Comparison of ENCODE assay signal across 8 cellular contexts in genomic region chr12:51025182-51025747, GRCh38. TPM values are rescaled to one million over a fixed set of nuclear protein-coding genes. Genes with fewer than 3 reads are reported as not detected.
DNase-seq lines count a peak whose midpoint lies in the region; ATAC-seq, FAIRE-seq and TF ChIP-seq lines count a peak whose summit lies in the region.

No MANE protein-coding gene starts in this region.

- peak overlapping the region; percentile 93 for H3K27ac Mint-ChIP-seq in endodermal cell

- no peak for DNase-seq in GM12864 (ENCODE audit: low read depth)
- no peak for DNase-seq in endodermal cell
- no peak for DNase-seq in pancreas
- DNase-seq in NCI-H128 (lab: John Stamatoyannopoulos, UW; ENCODE audit: unreplicated experiment) = no peak
- DNase-seq in midbrain (lab: John Stamatoyannopoulos, UW) = no peak
- no peak for DNase-seq in NCI-H146 (lab: John Stamatoyannopoulos, UW)

- peak overlapping the region; percentile 20; the same call in 1 of the 2 replicates for H2AFZ ChIP-seq in OCI-LY3 (ENCODE audit: low read depth, low read length)

- whole genome bisulfite sequencing in endodermal cell (ENCODE audit: insufficient coverage in 1 of 2, insufficient read length in 1 of 2), 2 experiments = 6 to 21% methylated on average over 2 to 5 of the region's 5 CpGs
- 3 to 6% methylated on average over 5 of the region's 5 CpGs for WGBS in pancreas, 2 donors

- intact Hi-C loops in pancreas (cut with DNase I) = no loop called here

- H3K9me3 ChIP-seq in OCI-LY3 (ENCODE audit: insufficient read depth, low read length) (no peaks in the 10 kb centered on the region), endodermal cell (ENCODE audit: control insufficient read depth, low read length) (no peaks in the 10 kb centered on the region), pancreas (no peaks in the 10 kb centered on the region)

- H3K27me3 Mint-ChIP-seq in endodermal cell (ENCODE audit: insufficient read depth) = no peaks in the 10 kb centered on the region

- peaks cover 4% of the 10 kb centered on the region for H3K36me3 ChIP-seq in OCI-LY3 (replicated peaks; ENCODE audit: low read depth, low read length)
- no peaks in the 10 kb centered on the region for H3K36me3 ChIP-seq in endodermal cell (ENCODE audit: control insufficient read depth, insufficient read depth, low read length)
- no peaks in the 10 kb centered on the region for H3K36me3 ChIP-seq in pancreas

- peak overlapping the region; percentile 87 for H3K4me3 ChIP-seq in GM12864 (ENCODE audit: low read depth, low read length)
- H3K4me3 ChIP-seq in OCI-LY3 (ENCODE audit: low read length) = peak overlapping the region; percentile 89
- H3K4me3 ChIP-seq in endodermal cell (ENCODE audit: low read length) = peak overlapping the region; percentile 99
- peak overlapping the region; percentile 54 to 86 (median 70) for H3K4me3 ChIP-seq in pancreas

- H3K4me1 ChIP-seq in OCI-LY3 (ENCODE audit: low read length) = peaks cover 46% of the 10 kb centered on the region
- no peaks in the 10 kb centered on the region for H3K4me1 ChIP-seq in endodermal cell (ENCODE audit: control insufficient read depth, insufficient read depth, low read length)
- peaks cover 12 to 23% (median 14%) of the 10 kb centered on the region in 3 donors for H3K4me1 ChIP-seq in pancreas

- peak overlapping the region; percentile 71 for H3K4me3 Mint-ChIP-seq in endodermal cell

- H3K9me3 Mint-ChIP-seq in endodermal cell = no peaks in the 10 kb centered on the region

- no peak for TF ChIP-seq CTCF in GM12864 (IDR thresholded peaks at IDR 0.05; ENCODE audit: low read depth, low read length, missing control alignments)
- TF ChIP-seq CTCF in OCI-LY3 (IDR thresholded peaks at IDR 0.05; ENCODE audit: low read depth, low read length) = no peak
- TF ChIP-seq CTCF in endodermal cell (conservative IDR thresholded peaks at IDR 0.05) = no peak
- TF ChIP-seq CTCF in pancreas (IDR thresholded peaks at IDR 0.05) = no peak

- no peak for FAIRE-seq in pancreas (lab: Jason Lieb, UNC)

- H4K20me1 ChIP-seq in OCI-LY3 (ENCODE audit: insufficient read depth, low read length) = peaks cover 5% of the 10 kb centered on the region

- H3K79me2 ChIP-seq in OCI-LY3 (ENCODE audit: low read length) = peaks cover 59% of the 10 kb centered on the region

- H3K27ac ChIP-seq in OCI-LY3 (ENCODE audit: low read length) (peak overlapping the region; percentile 78), endodermal cell (ENCODE audit: low read depth, low read length) (peak overlapping the region; percentile 93), pancreas (peak overlapping the region; percentile 95 to 99 (median 96))

- peaks cover 26% of the 10 kb centered on the region for H3K4me1 Mint-ChIP-seq in endodermal cell

- ATAC-seq in pancreas (no peak), GM21737 (IDR thresholded peaks at IDR 0.05; ENCODE audit: unreplicated experiment) (no peak)

- peak overlapping the region; percentile 79 for H3K9ac ChIP-seq in OCI-LY3 (ENCODE audit: low read length)
- H3K9ac ChIP-seq in endodermal cell (ENCODE audit: extremely low read depth, low read length, poor library complexity, severe bottlenecking) = peak overlapping the region; percentile 70

- H3K27me3 ChIP-seq in OCI-LY3 (ENCODE audit: low read depth, low read length) (peaks cover 4% of the 10 kb centered on the region; the same call in 1 of the 2 replicates), endodermal cell (ENCODE audit: control insufficient read depth, insufficient read depth, low read length, poor library complexity, severe bottlenecking) (no peaks in the 10 kb centered on the region), pancreas (no peaks in the 10 kb centered on the region)

- peak overlapping the region; percentile 83 for H3K4me2 ChIP-seq in OCI-LY3 (ENCODE audit: low read length)

- H3K36me3 Mint-ChIP-seq in endodermal cell (ENCODE audit: low read depth) = no peaks in the 10 kb centered on the region

RNA-seq across cellular contexts. Expression of gene SLC11A2, which starts 0.9 kb away (rescaled TPM):
- total RNA-seq in endodermal cell (10 to 100 TPM; 74.3 to 99.1 TPM), pancreas (10 to 100 TPM; 24.3 to 52.9 (median 38.8) TPM)
- polyA plus RNA-seq in endodermal cell (2013, experiment 1 of 2) = 49.2 TPM
- polyA plus RNA-seq in endodermal cell (2013, experiment 2 of 2) = 46.2 TPM
- 10 to 100 TPM; 19.1 to 26.6 TPM for polyA plus RNA-seq in pancreas

RNA-seq across cellular contexts. Expression of gene LETMD1, which starts 22.9 kb away (rescaled TPM):
- total RNA-seq in endodermal cell (10 to 100 TPM; 34.8 to 40.2 TPM), pancreas (10 to 100 TPM; 34.3 to 59.1 (median 49.8) TPM)
- polyA plus RNA-seq in endodermal cell (2013, experiment 1 of 2) = 49.7 TPM
- polyA plus RNA-seq in endodermal cell (2013, experiment 2 of 2) = 43.7 TPM
- 10 to 100 TPM; 45.2 to 59.5 TPM for polyA plus RNA-seq in pancreas

RNA-seq across cellular contexts. Expression of gene CSRNP2, which starts 58.1 kb away (rescaled TPM):
- total RNA-seq in endodermal cell = 10 to 100 TPM; 45.7 to 52.1 TPM
- 34.2 TPM for polyA plus RNA-seq in endodermal cell (2013, experiment 1 of 2)
- polyA plus RNA-seq in endodermal cell (2013, experiment 2 of 2) = 33.4 TPM
- total RNA-seq in pancreas = 10 to 100 TPM in 5 of 6 donors, 1 to 10 TPM in 1; 8.2 to 15.1 (median 10.9) TPM
- polyA plus RNA-seq in pancreas = 10 to 100 TPM in 1 of 2 donors, 1 to 10 TPM in 1; 9.2 to 10.4 TPM
